Comparison of ENCODE assay signal across 42 cellular contexts in genomic region chr5:80439213-80439612, GRCh38. TPM values are rescaled to one million over a fixed set of nuclear protein-coding genes. Genes with fewer than 3 reads are reported as not detected.
"Had no signal": no experiment of that assay in that cellular context is flagged by ENCODE, and none has a peak within 500 bp of the region (broad histone marks: within the 10 kb centered on the region; RNA-seq: fewer than 3 reads in every experiment).

No MANE protein-coding gene starts in this region.

- H3K27ac Mint-ChIP-seq: activated CD4-positive, alpha-beta memory T cell treated with anti-CD3 and anti-CD28 coated beads, Interleukin-2, amount 10 ng/mL, durations not matched to agents 7 days and 5 days; activated CD4-positive, alpha-beta T cell treated with anti-CD3 and anti-CD28 coated beads for 36 hours; activated CD4-positive, alpha-beta T cell treated with anti-CD3 and anti-CD28 coated beads, Interleukin-2, amount 10 ng/mL, durations not matched to agents 7 days and 5 days; activated CD8-positive, alpha-beta memory T cell treated with anti-CD3 and anti-CD28 coated beads, Interleukin-2, amount 10 ng/mL, durations not matched to agents 7 days and 5 days; activated CD8-positive, alpha-beta T cell treated with anti-CD3 and anti-CD28 coated beads, Interleukin-2, amount 10 ng/mL, durations not matched to agents 7 days and 5 days; activated naive CD4-positive, alpha-beta T cell treated with anti-CD3 and anti-CD28 coated beads for 36 hours; activated naive CD8-positive, alpha-beta T cell; activated naive CD8-positive, alpha-beta T cell treated with anti-CD3 and anti-CD28 coated beads, Interleukin-2, amount 10 ng/mL, durations not matched to agents 7 days and 5 days; activated naive CD8-positive, alpha-beta T cell treated with anti-CD3 and anti-CD28 coated beads, Interleukin-2, amount 50 U/mL, for 24 hours; activated T-cell treated with anti-CD3 and anti-CD28 coated beads, Interleukin-2, amount 50 U/mL, for 72 hours; activated T-helper 1 cell treated with anti-CD3 and anti-CD28 coated beads, Interleukin-12 subunit alpha, Interleukin-12 subunit beta, Interleukin-2, Interleukin-4 antibody, amounts not matched to agents 30 ng/mL and 10 ng/mL and 1 ng/mL, durations not matched to agents 14 hours and 24 hours and 36 hours; activated T-helper 17 cell treated with anti-CD3 and anti-CD28 coated beads, Interleukin-2, amount 50 U/mL, for 72 hours; brain; T-helper 1 cell treated with Interleukin-12 subunit alpha and Interleukin-12 subunit beta and Interleukin-4 antibody, amounts not matched to agents 30 μg/mL and 1 μg/mL, for 36 hours; T-helper 2 cell treated with Interferon-gamma antibody and Interleukin-4, amounts not matched to agents 5 μg/mL and 100 μg/mL, for 36 hours; WTC11 had no signal

- ATAC-seq: activated CD4-positive, alpha-beta T cell treated with anti-CD3 and anti-CD28 coated beads for 36 hours; activated CD4-positive, CD25-positive, alpha-beta regulatory T cell treated with anti-CD3 and anti-CD28 coated beads, Interleukin-2, amount 50 U/mL, for 24 hours; activated CD8-positive, alpha-beta memory T cell treated with anti-CD3 and anti-CD28 coated beads, Interleukin-2, amount 10 ng/mL, durations not matched to agents 7 days and 5 days; activated CD8-positive, alpha-beta T cell treated with anti-CD3 and anti-CD28 coated beads, Interleukin-2, amount 10 ng/mL, durations not matched to agents 7 days and 5 days; activated naive CD8-positive, alpha-beta T cell treated with anti-CD3 and anti-CD28 coated beads, Interleukin-2, amount 50 U/mL, for 24 hours; activated T-cell treated with anti-CD3 and anti-CD28 coated beads, Interleukin-2, amount 50 U/mL, for 4 hours; activated T-cell treated with anti-CD3 and anti-CD28 coated beads, Interleukin-2, amount 50 U/mL, for 72 hours; activated T-helper 17 cell treated with anti-CD3 and anti-CD28 coated beads, Interleukin-2, amount 50 U/mL, for 72 hours; WTC11 had no signal

- H3K27me3 ChIP-seq: ascending aorta, cardiac muscle cell had no signal

- DNase-seq: activated CD4-positive, alpha-beta memory T cell treated with anti-CD3 and anti-CD28 coated beads, Interleukin-2, amount 10 ng/mL, durations not matched to agents 7 days and 5 days; activated CD4-positive, alpha-beta T cell treated with anti-CD3 and anti-CD28 coated beads for 1 hour; activated CD4-positive, alpha-beta T cell treated with anti-CD3 and anti-CD28 coated beads for 36 hours; activated CD4-positive, alpha-beta T cell treated with anti-CD3 and anti-CD28 coated beads for 48 hours; activated CD4-positive, alpha-beta T cell treated with anti-CD3 and anti-CD28 coated beads, Interleukin-2, amount 10 ng/mL, durations not matched to agents 7 days and 5 days; activated CD4-positive, alpha-beta T cell treated with anti-CD3 and anti-CD28 coated beads, Interleukin-2, amount 50 U/mL, for 48 hours; activated CD4-positive, CD25-positive, alpha-beta regulatory T cell; activated CD8-positive, alpha-beta memory T cell treated with anti-CD3 and anti-CD28 coated beads for 24 hours; activated CD8-positive, alpha-beta memory T cell treated with anti-CD3 and anti-CD28 coated beads, Interleukin-2, amount 10 ng/mL, durations not matched to agents 7 days and 5 days; activated CD8-positive, alpha-beta T cell treated with anti-CD3 and anti-CD28 coated beads, Interleukin-2, amount 10 ng/mL, durations not matched to agents 7 days and 5 days; activated effector memory CD4-positive, alpha-beta T cell treated with anti-CD3 and anti-CD28 coated beads, Interleukin-2, amount 50 U/mL, for 16 hours; activated gamma-delta T cell treated with Interleukin-2 at 50 U/mL for 16 hours; activated naive CD4-positive, alpha-beta T cell; activated naive CD4-positive, alpha-beta T cell treated with anti-CD3 and anti-CD28 coated beads for 36 hours; activated naive CD4-positive, alpha-beta T cell treated with anti-CD3 and anti-CD28 coated beads, Interleukin-2, amount 50 U/mL, for 16 hours; activated naive CD8-positive, alpha-beta T cell treated with anti-CD3 and anti-CD28 coated beads, Interleukin-2, amount 10 ng/mL, durations not matched to agents 7 days and 5 days; activated naive CD8-positive, alpha-beta T cell treated with anti-CD3 and anti-CD28 coated beads, Interleukin-2, amount 50 U/mL, for 24 hours; activated T-cell treated with anti-CD3 and anti-CD28 coated beads for 4 hours; activated T-cell treated with anti-CD3 and anti-CD28 coated beads, Interleukin-2, amount 50 U/mL, for 1 hour; activated T-cell treated with anti-CD3 and anti-CD28 coated beads, Interleukin-2, amount 50 U/mL, for 4 hours; activated T-cell treated with anti-CD3 and anti-CD28 coated beads, Interleukin-2, amount 50 U/mL, for 72 hours; amygdala; anterior cingulate cortex; caudate nucleus; cerebellar nuclear complex; T-helper 1 cell; T-helper 2 cell; T-helper 9 cell had no signal

- FAIRE-seq: bronchial epithelial cell, TTC549 had no signal

- H3K9me3 Mint-ChIP-seq: activated CD4-positive, alpha-beta memory T cell treated with anti-CD3 and anti-CD28 coated beads, Interleukin-2, amount 10 ng/mL, durations not matched to agents 7 days and 5 days; activated CD4-positive, alpha-beta T cell treated with anti-CD3 and anti-CD28 coated beads, Interleukin-2, amount 10 ng/mL, durations not matched to agents 7 days and 5 days; activated naive CD4-positive, alpha-beta T cell treated with anti-CD3 and anti-CD28 coated beads for 36 hours; activated naive CD8-positive, alpha-beta T cell treated with anti-CD3 and anti-CD28 coated beads, Interleukin-2, amount 50 U/mL, for 24 hours; activated T-cell treated with anti-CD3 and anti-CD28 coated beads, Interleukin-2, amount 50 U/mL, for 4 hours; activated T-helper 1 cell treated with anti-CD3 and anti-CD28 coated beads, Interleukin-12 subunit alpha, Interleukin-12 subunit beta, Interleukin-2, Interleukin-4 antibody, amounts not matched to agents 30 ng/mL and 10 ng/mL and 1 ng/mL, durations not matched to agents 14 hours and 24 hours and 36 hours; activated T-helper 17 cell treated with anti-CD3 and anti-CD28 coated beads, Interleukin-2, amount 50 U/mL, for 72 hours; central memory CD8-positive, alpha-beta T cell; T-helper 1 cell treated with Interleukin-12 subunit alpha and Interleukin-12 subunit beta and Interleukin-4 antibody, amounts not matched to agents 30 μg/mL and 1 μg/mL, for 36 hours; WTC11 had no signal

- H3K4me3 ChIP-seq: ascending aorta, cardiac muscle cell had no signal

- H3K27ac ChIP-seq: ascending aorta, cardiac muscle cell, VCaP had no signal

- H3K9me3 ChIP-seq: ascending aorta had no signal

- H3K4me1 ChIP-seq: ascending aorta had no signal

RNA-seq across cellular contexts. Expression of gene FAM151B, which starts 48.7 kb away (rescaled TPM):
- total RNA-seq: activated CD8-positive, alpha-beta T cell treated with anti-CD3 and anti-CD28 coated beads, Interleukin-2, amount 10 ng/mL, durations not matched to agents 7 days and 5 days; activated T-helper 1 cell treated with anti-CD3 and anti-CD28 coated beads, Interleukin-12 subunit alpha, Interleukin-12 subunit beta, Interleukin-2, Interleukin-4 antibody, amounts not matched to agents 30 ng/mL and 10 ng/mL and 1 ng/mL, durations not matched to agents 14 hours and 24 hours and 36 hours; ascending aorta had no signal
